11 cellular contexts compared by ENCODE assay signal in genomic region chr4:141771889-141772830, GRCh38.
DNase-seq lines count a peak whose midpoint lies in the region; ATAC-seq, FAIRE-seq and TF ChIP-seq lines count a peak whose summit lies in the region.
"Had no signal": no experiment of that assay in that cellular context is flagged by ENCODE, and none has a peak within 500 bp of the region (broad histone marks: within the 10 kb centered on the region; RNA-seq: fewer than 3 reads in every experiment).

No MANE protein-coding gene starts in this region.

- RAD21 ChIA-PET in GM12878 (lab: Charles Lee; ENCODE audit: unreplicated experiment), result no interaction called here

- H3K9me3 ChIP-seq in GM12878 (replicated peaks; ENCODE audit: control insufficient read depth, insufficient read depth, low read length), result no peaks in the 10 kb centered on the region

- ATAC-seq in GM18511 (IDR thresholded peaks at IDR 0.05; ENCODE audit: unreplicated experiment) (peak; percentile 72), GM21381 (IDR thresholded peaks at IDR 0.05; ENCODE audit: unreplicated experiment) (peak; percentile 83), HG03103 (IDR thresholded peaks at IDR 0.05; ENCODE audit: low read depth, unreplicated experiment) (peak; percentile 68), GM12878 (0 out of 3 replicates have a peak, but pooled peaks have one; percentile 36)

- SMC1A ChIA-PET in GM12878 (lab: Charles Lee; ENCODE audit: uncharacterized antibody, unreplicated experiment), result interaction anchor here (0.6 kb wide), 1 partner anchor 889 kb away, joined by 3 read pairs; no protein-coding TSS in a partner anchor

- no peak for TF ChIP-seq CTCF in GM12878 (IDR thresholded peaks at IDR 0.05 in 2 of 3, conservative IDR thresholded peaks at IDR 0.05 in 1 of 3; ENCODE audit: control insufficient read depth in 2 of 3, extremely low read depth in 1 of 3, insufficient read depth in 1 of 3, low read depth in 3 of 3, low read length in 3 of 3)

- H3K27me3 ChIP-seq in GM12878 (replicated peaks in 1 of 2; ENCODE audit: control insufficient read depth in 2 of 2, insufficient read depth in 2 of 2, low read length in 1 of 2), result no peaks in the 10 kb centered on the region

- TF ChIP-seq EP300 in GM12878 (IDR thresholded peaks at IDR 0.05; ENCODE audit: borderline replicate concordance in 1 of 2, control insufficient read depth in 1 of 2, low read depth in 2 of 2, low read length in 2 of 2), result no peak

- no TSS peak for BruUV-seq in GM12878 (replicated peaks; lab: Mats Ljungman, UMichigan)

- no peaks in the 10 kb centered on the region for H4K20me1 ChIP-seq in GM12878 (ENCODE audit: control insufficient read depth, insufficient read depth)

- H3K4me1 ChIP-seq in GM12878 (ENCODE audit: control insufficient read depth, insufficient read depth, low read length), result peaks cover 3% of the 10 kb centered on the region; the same call in 1 of the 2 replicates

- no peak for FAIRE-seq in GM12878 (lab: Jason Lieb, UNC)
- FAIRE-seq: bronchial epithelial cell had no signal

- intact Hi-C loops in GM12878 (cut with micrococcal nuclease; ENCODE audit: unreplicated experiment), result loop anchor here (5.0 kb wide), 1 partner anchor 265 kb away; no protein-coding TSS in a partner anchor

- peak overlapping the region; percentile 18; the same call in 1 of the 2 replicates for H3K27ac ChIP-seq in GM12878 (ENCODE audit: control insufficient read depth, insufficient read depth)

- H3K79me2 ChIP-seq in GM12878 (ENCODE audit: control insufficient read depth, insufficient read depth, low read length), result no peaks in the 10 kb centered on the region

- CTCF ChIA-PET in GM12878 (lab: Yijun Ruan, JAX), result no interaction called here

- in situ Hi-C loops in GM12878 (cut with MboI), result no loop called here

- 13% methylated on average over 10 of the region's 10 CpGs for WGBS in GM12878 (ENCODE audit: insufficient coverage, insufficient replicate concordance, low lambda C conversion rate, missing lambda C conversion rate)

- no peak for TF ChIP-seq POLR2A in GM12878 (IDR thresholded peaks at IDR 0.05; ENCODE audit: low read depth, low read length)

- peak overlapping the region; percentile 82 for H3K4me2 ChIP-seq in GM12878 (ENCODE audit: control insufficient read depth, insufficient read depth)

- DNase-seq in GM12878 (ENCODE audit: low read depth, low spot score) (peak; percentile 52), NCI-H446 (lab: John Stamatoyannopoulos, UW) (no peak), 8988T (no peak), NCI-H774 (lab: John Stamatoyannopoulos, UW) (no peak)
- DNase-seq in stimulated activated CD4-positive, alpha-beta T cell treated with anti-CD3 and anti-CD28 coated beads, Interleukin-12 subunit alpha, Interleukin-12 subunit beta, amount 100 ng/mL, for 4 hours, result no peak
- DNase-seq: NCI-H1105, SHP77 had no signal

- no peak overlapping the region for H3K9ac ChIP-seq in GM12878 (ENCODE audit: control insufficient read depth, insufficient read depth, low read length)

- H3K36me3 ChIP-seq in GM12878 (ENCODE audit: control insufficient read depth in 2 of 2, insufficient read depth in 2 of 2, low read length in 1 of 2), result no peaks in the 10 kb centered on the region

- peak overlapping the region; percentile 29; the same call in 1 of the 2 replicates for H3K4me3 ChIP-seq in GM12878

- peak overlapping the region; percentile 28 for H2AFZ ChIP-seq in GM12878 (ENCODE audit: control insufficient read depth, low read depth, low read length)

- 0 out of 2 replicates have a peak, but pooled peaks have one; percentile 12 for TF ChIP-seq RAD21 in GM12878 (IDR thresholded peaks at IDR 0.05; ENCODE audit: insufficient read depth, low read depth, low read length)

- POLR2A ChIA-PET in GM12878 (lab: Charles Lee), result no interaction called here

TF ChIP-seq in GM12878, 131 proteins besides CTCF, POLR2A, EP300 and RAD21 (continues in another document):
- TF ChIP-seq CBFB (IDR thresholded peaks at IDR 0.05; ENCODE audit: low read depth) (peak; percentile 73; the same call in 1 of the 2 replicates), MTA3 (IDR thresholded peaks at IDR 0.05; ENCODE audit: borderline replicate concordance, low read length) (peak; percentile 62; the same call in 1 of the 2 replicates), ATF2 (IDR thresholded peaks at IDR 0.05; ENCODE audit: low read length) (peak; percentile 86), FOXM1 (IDR thresholded peaks at IDR 0.05; ENCODE audit: low read depth, low read length) (peak; percentile 88), BMI1 (IDR thresholded peaks at IDR 0.05; ENCODE audit: borderline replicate concordance) (no peak), E4F1 (IDR thresholded peaks at IDR 0.05; ENCODE audit: borderline replicate concordance, partially characterized antibody) (no peak), CEBPB (IDR thresholded peaks at IDR 0.05; ENCODE audit: borderline replicate concordance in 1 of 2, low read depth in 2 of 2, low read length in 2 of 2) (0 out of 4 replicates have a peak, but pooled peaks of 1 of the 2 experiments have one; percentile 63), SP1 (IDR thresholded peaks at IDR 0.05; ENCODE audit: low read depth, low read length) (peak; percentile 37), CREB1 (IDR thresholded peaks at IDR 0.05; ENCODE audit: low read depth) (peak; percentile 35; the same call in 1 of the 2 replicates), BCL11A (IDR thresholded peaks at IDR 0.05; ENCODE audit: low read depth, low read length) (peak; percentile 52; the same call in 1 of the 2 replicates), ESRRA (IDR thresholded peaks at IDR 0.05; ENCODE audit: low read length) (no peak), MAX (IDR thresholded peaks at IDR 0.05; ENCODE audit: low read depth, low read length) (no peak), RUNX3 (IDR thresholded peaks at IDR 0.05; ENCODE audit: low read length) (peak; percentile 97), ETV6 (conservative IDR thresholded peaks at IDR 0.05 in 1 of 2, IDR thresholded peaks at IDR 0.05 in 1 of 2; ENCODE audit: borderline replicate concordance in 1 of 2, low read depth in 1 of 2) (0 out of 4 replicates have a peak, but pooled peaks of 1 of the 2 experiments have one; percentile 13), REST (IDR thresholded peaks at IDR 0.05; ENCODE audit: low read depth, low read length) (no peak), JUNB (IDR thresholded peaks at IDR 0.05) (peak; percentile 78), BHLHE40 (IDR thresholded peaks at IDR 0.05; ENCODE audit: borderline replicate concordance in 1 of 2, low read depth in 2 of 2, low read length in 1 of 2) (0 out of 4 replicates have a peak, but pooled peaks of 1 of the 2 experiments have one; percentile 3)
